In the genomic region with DNA sequence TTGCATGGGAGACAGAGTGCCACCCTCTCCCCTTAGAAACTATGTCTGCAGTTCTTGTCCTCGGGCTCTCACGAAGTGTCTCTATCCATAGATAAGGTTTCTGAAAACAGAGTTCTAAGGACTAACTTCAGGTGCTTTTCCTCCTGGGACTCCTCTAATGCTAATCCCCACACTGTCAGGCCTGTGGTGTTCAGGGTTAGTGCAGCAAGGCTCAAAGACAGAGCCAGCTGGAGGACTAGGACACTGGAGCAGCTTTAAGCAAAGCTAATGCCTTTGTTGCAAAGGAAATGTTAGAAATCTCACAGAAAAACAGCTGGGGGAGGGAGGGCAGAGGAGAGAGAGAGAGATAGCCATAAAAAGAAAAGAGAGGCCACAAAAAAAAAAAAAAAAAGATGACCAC, we compare ENCODE assay signal across 16 cellular contexts.
DNase-seq lines count a peak whose midpoint lies in the region; TF ChIP-seq lines count a peak whose summit lies in the region.
"Had no signal": no experiment of that assay in that cellular context is flagged by ENCODE, and none has a peak within 500 bp of the region (broad histone marks: within the 10 kb centered on the region; RNA-seq: fewer than 3 reads in every experiment).

No MANE protein-coding gene starts in this region.

- H2BK12ac ChIP-seq in neuronal stem cell (ENCODE audit: low read length) = no peak overlapping the region

- peak overlapping the region; percentile 30 for H2AFZ ChIP-seq in neuronal stem cell (ENCODE audit: low read length)

- H2BK120ac ChIP-seq in neuronal stem cell (ENCODE audit: low read depth, low read length) = no peak overlapping the region

- H3K27ac ChIP-seq in neuronal stem cell (replicated peaks; ENCODE audit: low read length) = peak overlapping the region; percentile 46
- H3K27ac ChIP-seq in brain microvascular endothelial cell = no peak overlapping the region
- H3K27ac ChIP-seq: 22Rv1, BLaER1 had no signal

- H3K9me3 ChIP-seq in neuronal stem cell (replicated peaks in 1 of 2; ENCODE audit: control insufficient read depth in 2 of 2, insufficient read depth in 1 of 2, low read depth in 1 of 2, low read length in 2 of 2) = no peaks in the 10 kb centered on the region
- H3K9me3 ChIP-seq: BLaER1 had no signal

- H3K4me3 ChIP-seq in neuronal stem cell (ENCODE audit: low read length in 2 of 2) = no peak overlapping the region
- H3K4me3 ChIP-seq in brain microvascular endothelial cell (ENCODE audit: low read depth, low read length) = no peak overlapping the region
- H3K4me3 ChIP-seq: BLaER1, GM12878 had no signal

- WGBS in neuronal stem cell (ENCODE audit: extremely low coverage in 2 of 2, insufficient read length in 2 of 2, insufficient replicate concordance in 1 of 2), 2 donors = no CpG with 5 or more reads among the region's 2 CpGs

- H3K4ac ChIP-seq in neuronal stem cell (ENCODE audit: low read length) = no peak overlapping the region

- no peaks in the 10 kb centered on the region for H3K79me1 ChIP-seq in neuronal stem cell (ENCODE audit: low read depth, low read length)

- no peak for TF ChIP-seq CTCF in brain microvascular endothelial cell (IDR thresholded peaks at IDR 0.05; ENCODE audit: low read depth, low read length, missing control alignments)

- H2BK5ac ChIP-seq in neuronal stem cell (ENCODE audit: low read length) = no peak overlapping the region

- H3K18ac ChIP-seq in neuronal stem cell (ENCODE audit: low read length) = no peak overlapping the region

- H3K4me2 ChIP-seq in neuronal stem cell (ENCODE audit: insufficient read depth, low read length, poor library complexity, severe bottlenecking) = no peak overlapping the region
- H3K4me2 ChIP-seq: BLaER1 had no signal

- no peak overlapping the region for H2BK15ac ChIP-seq in neuronal stem cell (ENCODE audit: low read length)

- peak; percentile 41 to 61 for DNase-seq in NCI-H524 (lab: John Stamatoyannopoulos, UW)
- DNase-seq in NCI-H524 treated with DMSO at 0.1 percent for 48 hours (lab: John Stamatoyannopoulos, UW) = no peak
- peak; percentile 54 for DNase-seq in NCI-H82 treated with DMSO at 0.1 percent for 48 hours (lab: John Stamatoyannopoulos, UW; ENCODE audit: unreplicated experiment)
- peak; percentile 6 for DNase-seq in iPS-NIHi11 (ENCODE audit: low spot score)
- no peak for DNase-seq in neuronal stem cell (ENCODE audit: low spot score)
- DNase-seq in NAMALWA (ENCODE audit: low spot score) = no peak
- DNase-seq in brain microvascular endothelial cell = no peak
- DNase-seq in posterior vena cava (ENCODE audit: low spot score) = no peak
- DNase-seq: AML-193; CD8-positive, alpha-beta memory T cell; DMS 273 treated with DMSO at 0.1 percent for 48 hours; GOT3; H9 had no signal

- H3K14ac ChIP-seq in neuronal stem cell (ENCODE audit: low read length) = no peak overlapping the region

- no peak overlapping the region for H3K23ac ChIP-seq in neuronal stem cell (ENCODE audit: low read depth, low read length, poor library complexity)

- H3K27me3 ChIP-seq in neuronal stem cell (ENCODE audit: control insufficient read depth in 3 of 3, insufficient read depth in 3 of 3, low read depth in 1 of 3, low read length in 3 of 3) (no peaks in the 10 kb centered on the region), brain microvascular endothelial cell (replicated peaks) (no peaks in the 10 kb centered on the region)
- H3K27me3 ChIP-seq: BLaER1 had no signal

- peaks cover 0 to 5% of the 10 kb centered on the region in 2 donors for H3K4me1 ChIP-seq in neuronal stem cell (ENCODE audit: control insufficient read depth in 2 of 2, insufficient read depth in 1 of 2, low read depth in 1 of 2, low read length in 2 of 2)
- H3K4me1 ChIP-seq: BLaER1 had no signal

- H4K91ac ChIP-seq in neuronal stem cell (ENCODE audit: low read depth, low read length, poor library complexity) = no peak overlapping the region

- no peak overlapping the region for H3K9ac ChIP-seq in neuronal stem cell (ENCODE audit: low read depth, low read length, poor library complexity)
- H3K9ac ChIP-seq: BLaER1 had no signal

- no peak overlapping the region for H2AK5ac ChIP-seq in neuronal stem cell (ENCODE audit: low read depth, low read length)

- H3K36me3 ChIP-seq in neuronal stem cell (replicated peaks in 1 of 2; ENCODE audit: control insufficient read depth in 2 of 2, insufficient read depth in 2 of 2, low read length in 2 of 2) (no peaks in the 10 kb centered on the region), brain microvascular endothelial cell (replicated peaks) (no peaks in the 10 kb centered on the region)
- H3K36me3 ChIP-seq: BLaER1 had no signal

- in situ Hi-C loops in brain microvascular endothelial cell (cut with HindIII; ENCODE audit: low pct_ligation_motif_present, low sequenced_read_pairs) = no loop called here

- intact Hi-C loops in posterior vena cava (cut with DNase I) = no loop called here

- H4K8ac ChIP-seq in neuronal stem cell (ENCODE audit: low read depth, low read length) = no peak overlapping the region

Comparison
In these comparisons a context has a peak if more than half of its experiments do, and no peak if none do; other contexts are left out.
1. DNase-seq: peak in NCI-H524 (2 of 2), NCI-H82 treated with DMSO at 0.1 percent for 48 hours (single experiment) and iPS-NIHi11 (single experiment); none in NCI-H524 treated with DMSO at 0.1 percent for 48 hours (single experiment), neuronal stem cell (single experiment), NAMALWA (single experiment), brain microvascular endothelial cell (single experiment) and posterior vena cava (single experiment).